ENCODE assay signal across 1 cellular context in genomic region chr13:31846182-31846938, GRCh38.
TF ChIP-seq lines count a peak whose summit lies in the region.

No MANE protein-coding gene starts in this region.

TF ChIP-seq in GM12878, 131 proteins besides CTCF, POLR2A, EP300 and RAD21 (continued from another document):
- peak; percentile 83; the same call in 1 of the 2 replicates for TF ChIP-seq RB1 (IDR thresholded peaks at IDR 0.05; ENCODE audit: borderline replicate concordance)
